Comparison of ENCODE assay signal across 13 cellular contexts in genomic region chr14:105275267-105275946, GRCh38. TPM values are rescaled to one million over a fixed set of nuclear protein-coding genes. Genes with fewer than 3 reads are reported as not detected.
DNase-seq lines count a peak whose midpoint lies in the region; ATAC-seq and TF ChIP-seq lines count a peak whose summit lies in the region.
"Had no signal": no experiment of that assay in that cellular context is flagged by ENCODE, and none has a peak within 500 bp of the region (broad histone marks: within the 10 kb centered on the region; RNA-seq: fewer than 3 reads in every experiment).

No MANE protein-coding gene starts in this region.

- H2AFZ ChIP-seq in H9 (ENCODE audit: low read length) (no peak overlapping the region), OCI-LY7 (ENCODE audit: low read length) (no peak overlapping the region)

- no peak overlapping the region for H3K9ac ChIP-seq in H9 (ENCODE audit: extremely low read depth, insufficient read length, low read length)

- H3K27me3 Mint-ChIP-seq in H9 (ENCODE audit: low read depth) = no peaks in the 10 kb centered on the region
- H3K27me3 Mint-ChIP-seq in immature natural killer cell (ENCODE audit: low read depth in 3 of 3) = peaks cover 0 to 14% (median under 1%) of the 10 kb centered on the region in 3 donors
- H3K27me3 Mint-ChIP-seq: dendritic cell treated with granulocyte-macrophage colony-stimulating factor and Interleukin-4, amounts not matched to agents 40 ng/mL and 50 ng/mL, for 4 days had no signal

- H3K79me2 ChIP-seq in H9 (ENCODE audit: insufficient read depth, low read length) (no peaks in the 10 kb centered on the region), OCI-LY7 (ENCODE audit: insufficient read depth, low read depth, low read length) (no peaks in the 10 kb centered on the region)

- H2BK20ac ChIP-seq in H9 (ENCODE audit: low read depth, low read length, poor library complexity, severe bottlenecking) = no peak overlapping the region

- H3K27ac ChIP-seq in H9 (ENCODE audit: insufficient read length, low read depth, low read length) (no peak overlapping the region), OCI-LY7 (ENCODE audit: low read depth, low read length, poor library complexity, severe bottlenecking) (no peak overlapping the region)

- H2BK15ac ChIP-seq in H9 (ENCODE audit: low read depth, low read length) = no peak overlapping the region

- no peaks in the 10 kb centered on the region for H3K23me2 ChIP-seq in H9 (ENCODE audit: insufficient read length, low read depth, low read length, poor library complexity, severe bottlenecking)

- no peak overlapping the region for H2BK120ac ChIP-seq in H9 (ENCODE audit: low read depth, low read length, poor library complexity, severe bottlenecking)

- no peak overlapping the region for H4K91ac ChIP-seq in H9 (ENCODE audit: insufficient read length, low read depth, low read length)

- POLR2A ChIA-PET in OCI-LY7 (lab: Charles Lee) = interaction anchor here (0.6 kb wide), 1 partner anchor 10 kb away, joined by 7 read pairs; no protein-coding TSS in a partner anchor

- no peak for ATAC-seq in stimulated activated effector memory CD8-positive, alpha-beta T cell treated with anti-CD3 and anti-CD28 coated beads, Interleukin-12 subunit alpha, Interleukin-12 subunit beta, amount 100 ng/mL, for 72 hours
- ATAC-seq: mucosa of descending colon had no signal

- H3K4me2 ChIP-seq in H9 (ENCODE audit: insufficient read depth, insufficient read length, low read length) (no peak overlapping the region), OCI-LY7 (ENCODE audit: low read length) (no peak overlapping the region)

- H3K36me3 ChIP-seq in OCI-LY7 (ENCODE audit: insufficient read depth, low read length) = no peaks in the 10 kb centered on the region

- no CpG with 5 or more reads among the region's 16 CpGs for WGBS in H9 (ENCODE audit: extremely low coverage, insufficient read length, low lambda C conversion rate)

- H3K23ac ChIP-seq in H9 (ENCODE audit: insufficient read length, low read depth, low read length) = no peak overlapping the region

- H3K18ac ChIP-seq in H9 (ENCODE audit: insufficient read length, low read depth, low read length) = no peak overlapping the region

- H3K9me3 ChIP-seq in H9 (ENCODE audit: control insufficient read depth, low read depth, low read length) = no peaks in the 10 kb centered on the region
- H3K9me3 ChIP-seq in OCI-LY7 (ENCODE audit: low read length) = no peaks in the 10 kb centered on the region
- H3K9me3 ChIP-seq: mucosa of descending colon had no signal

- no peak overlapping the region for H2AK5ac ChIP-seq in H9 (ENCODE audit: insufficient read length, low read length)

- H3K36me3 Mint-ChIP-seq in H9 (ENCODE audit: insufficient read depth in 1 of 3, low read depth in 3 of 3) = no peaks in the 10 kb centered on the region; a peak in 1 of 7 replicates
- peaks cover 0 to 4% (median 0%) of the 10 kb centered on the region in 3 donors for H3K36me3 Mint-ChIP-seq in immature natural killer cell
- H3K36me3 Mint-ChIP-seq in stimulated activated effector memory CD8-positive, alpha-beta T cell treated with anti-CD3 and anti-CD28 coated beads, Interleukin-12 subunit alpha, Interleukin-12 subunit beta, amount 100 ng/mL, for 72 hours = no peaks in the 10 kb centered on the region

- peaks cover 0 to 4% of the 10 kb centered on the region in 2 experiments; a peak in 2 of 4 replicates for H3K4me1 Mint-ChIP-seq in H9
- peaks cover 14 to 20% of the 10 kb centered on the region in 2 donors for H3K4me1 Mint-ChIP-seq in immature natural killer cell
- H3K4me1 Mint-ChIP-seq in stimulated activated effector memory CD8-positive, alpha-beta T cell treated with anti-CD3 and anti-CD28 coated beads, Interleukin-12 subunit alpha, Interleukin-12 subunit beta, amount 100 ng/mL, for 72 hours = peaks cover 15% of the 10 kb centered on the region

- H2BK12ac ChIP-seq in H9 (ENCODE audit: insufficient read length, low read depth, low read length) = no peak overlapping the region

- no peak overlapping the region for H2BK5ac ChIP-seq in H9 (ENCODE audit: insufficient read length, low read length)

- no peaks in the 10 kb centered on the region for H3K4me1 ChIP-seq in H9 (ENCODE audit: insufficient read depth, low read length)
- H3K4me1 ChIP-seq in OCI-LY7 (ENCODE audit: insufficient read depth, low read length, poor library complexity, severe bottlenecking) = no peaks in the 10 kb centered on the region

- H4K8ac ChIP-seq in H9 (replicated peaks; ENCODE audit: insufficient read length, low read depth, low read length) = no peak overlapping the region

- peak overlapping the region in 2 of 3 experiments; percentile 61 to 78; a peak in 3 of 7 replicates for H3K27ac Mint-ChIP-seq in H9
- H3K27ac Mint-ChIP-seq in immature natural killer cell = peak overlapping the region; percentile 66 to 91 (median 85)
- H3K27ac Mint-ChIP-seq in stimulated activated effector memory CD8-positive, alpha-beta T cell treated with anti-CD3 and anti-CD28 coated beads, Interleukin-12 subunit alpha, Interleukin-12 subunit beta, amount 100 ng/mL, for 72 hours = peak overlapping the region; percentile 86
- H3K27ac Mint-ChIP-seq: dendritic cell treated with granulocyte-macrophage colony-stimulating factor and Interleukin-4, amounts not matched to agents 40 ng/mL and 50 ng/mL, for 4 days had no signal

- H3K4ac ChIP-seq in H9 (ENCODE audit: low read depth, low read length) = no peak overlapping the region

- CTCF ChIA-PET in OCI-LY7 (lab: Charles Lee; ENCODE audit: unreplicated experiment) = interaction anchor here (0.6 to 1.0 kb wide), 2 partner anchors 25 to 1146 kb away, joined by 3 read pairs; partner anchors contain the start of gene BRF1

- no peaks in the 10 kb centered on the region for H3K9me2 ChIP-seq in OCI-LY7 (ENCODE audit: insufficient read depth, low read length)

- intact Hi-C loops in OCI-LY7 (cut with micrococcal nuclease; ENCODE audit: unreplicated experiment) = no loop called here

- H4K20me1 ChIP-seq in H9 (ENCODE audit: control insufficient read depth, insufficient read depth, insufficient read length) (no peaks in the 10 kb centered on the region), OCI-LY7 (ENCODE audit: insufficient read depth, low read length) (peaks cover 4% of the 10 kb centered on the region; the same call in 1 of the 2 replicates)

- H3K4me3 ChIP-seq in astrocyte of the spinal cord (ENCODE audit: low read depth, low read length) = no peak overlapping the region
- H3K4me3 ChIP-seq in OCI-LY7 (ENCODE audit: low read depth, low read length, poor library complexity, severe bottlenecking) = no peak overlapping the region
- H3K4me3 ChIP-seq: mucosa of descending colon had no signal

- no TSS peak for BruUV-seq in OCI-LY7 (replicated peaks; lab: Mats Ljungman, UMichigan)

- no peak overlapping the region; a peak in 1 of 5 replicates for H3K4me3 Mint-ChIP-seq in H9
- H3K4me3 Mint-ChIP-seq in immature natural killer cell = peak overlapping the region in 2 of 5 donors; percentile 31 to 51
- no peak overlapping the region for H3K4me3 Mint-ChIP-seq in stimulated activated effector memory CD8-positive, alpha-beta T cell treated with anti-CD3 and anti-CD28 coated beads, Interleukin-12 subunit alpha, Interleukin-12 subunit beta, amount 100 ng/mL, for 72 hours
- H3K4me3 Mint-ChIP-seq: dendritic cell treated with granulocyte-macrophage colony-stimulating factor and Interleukin-4, amounts not matched to agents 40 ng/mL and 50 ng/mL, for 4 days had no signal

- DNase-seq in H9 (peak; percentile 21), astrocyte of the spinal cord (ENCODE audit: low read depth, low spot score) (peak; percentile 13), immature natural killer cell (no peak), NCI-H526 treated with DMSO at 0.1 percent for 48 hours (lab: John Stamatoyannopoulos, UW) (no peak), OCI-LY7 (ENCODE audit: low spot score) (no peak)
- DNase-seq in stimulated activated effector memory CD8-positive, alpha-beta T cell treated with anti-CD3 and anti-CD28 coated beads, Interleukin-12 subunit alpha, Interleukin-12 subunit beta, amount 100 ng/mL, for 72 hours (ENCODE audit: low spot score in 2 of 2) = no peak
- no peak for DNase-seq in effector CD8-positive, alpha-beta T cell (lab: John Stamatoyannopoulos, UW)
- DNase-seq in activated effector memory CD4-positive, alpha-beta T cell treated with anti-CD3 and anti-CD28 coated beads, Interleukin-2, amount 50 U/mL, for 16 hours = no peak
- DNase-seq: activated naive CD4-positive, alpha-beta T cell; DMS79 treated with DMSO at 0.1 percent for 48 hours; mucosa of descending colon; NCI-H1092 treated with DMSO at 0.1 percent for 48 hours had no signal

- in situ Hi-C loops in astrocyte of the spinal cord (cut with HindIII; ENCODE audit: low sequenced_read_pairs) = no loop called here

- H3K14ac ChIP-seq in H9 (ENCODE audit: insufficient read depth, low read length) = no peak overlapping the region

- no peaks in the 10 kb centered on the region for H3K27me3 ChIP-seq in H9 (ENCODE audit: insufficient read depth, low read length)

- no peak overlapping the region for H3T11ph ChIP-seq in H9 (ENCODE audit: low read length)

- H3K79me1 ChIP-seq in H9 (ENCODE audit: insufficient read depth, low read depth, low read length, poor library complexity, severe bottlenecking) = no peaks in the 10 kb centered on the region

- no peak overlapping the region for H3K56ac ChIP-seq in H9 (ENCODE audit: insufficient read length, low read depth, low read length)

- TF ChIP-seq CTCF in H9 (conservative IDR thresholded peaks at IDR 0.05) (no peak), astrocyte of the spinal cord (IDR thresholded peaks at IDR 0.05; ENCODE audit: low read depth, low read length) (no peak), OCI-LY7 (conservative IDR thresholded peaks at IDR 0.05; ENCODE audit: low read length) (no peak)

- H3K9me3 Mint-ChIP-seq in H9 (no peaks in the 10 kb centered on the region), immature natural killer cell (no peaks in the 10 kb centered on the region)
- H3K9me3 Mint-ChIP-seq in stimulated activated effector memory CD8-positive, alpha-beta T cell treated with anti-CD3 and anti-CD28 coated beads, Interleukin-12 subunit alpha, Interleukin-12 subunit beta, amount 100 ng/mL, for 72 hours = no peaks in the 10 kb centered on the region
- H3K9me3 Mint-ChIP-seq: dendritic cell treated with granulocyte-macrophage colony-stimulating factor and Interleukin-4, amounts not matched to agents 40 ng/mL and 50 ng/mL, for 4 days had no signal

- no peak overlapping the region for H4K5ac ChIP-seq in H9 (ENCODE audit: insufficient read length, low read depth, low read length)

RNA-seq across cellular contexts. Expression of gene BRF1, which starts 25.4 kb away (rescaled TPM):
- 27.0 and 28.3 TPM in 2 replicates for total RNA-seq in H9 (2021)
- polyA plus RNA-seq in immature natural killer cell = 10 to 100 TPM in 1 of 3 donors, 1 to 10 TPM in 2; 2.9 to 11.0 (median 8.0) TPM
- 23.7 and 25.5 TPM in 2 replicates for total RNA-seq in OCI-LY7 (2014; rRNA removed; shearing (Covaris generic))
- total RNA-seq in OCI-LY7 (2022) = 26.4 and 27.0 TPM in 2 replicates

RNA-seq across cellular contexts. Expression of gene BTBD6, which starts 27.1 kb away (rescaled TPM):
- total RNA-seq in H9 (2021) = 22.9 and 23.3 TPM in 2 replicates
- 10 to 100 TPM in 2 of 3 donors, 1 to 10 TPM in 1; 3.7 to 13.3 (median 13.1) TPM for polyA plus RNA-seq in immature natural killer cell
- 27.9 and 30.0 TPM in 2 replicates for total RNA-seq in OCI-LY7 (2014; rRNA removed; shearing (Covaris generic))
- total RNA-seq in OCI-LY7 (2022) = 5.7 and 6.9 TPM in 2 replicates

RNA-seq across cellular contexts. Expression of gene PACS2, which starts 39.1 kb away (rescaled TPM):
- 63.5 and 72.5 TPM in 2 replicates for total RNA-seq in H9 (2021)
- polyA plus RNA-seq in immature natural killer cell = 1 to 10 TPM; 2.0 to 3.3 (median 2.7) TPM
- total RNA-seq in OCI-LY7 (2014; rRNA removed; shearing (Covaris generic)) = 35.3 and 46.9 TPM in 2 replicates
- 45.4 and 47.3 TPM in 2 replicates for total RNA-seq in OCI-LY7 (2022)

Comparison
In these comparisons a context has a peak if more than half of its experiments do, and no peak if none do; other contexts are left out.
1. DNase-seq: peak in H9 (single experiment) and astrocyte of the spinal cord (single experiment); none in immature natural killer cell (0 of 3), stimulated activated effector memory CD8-positive, alpha-beta T cell treated with anti-CD3 and anti-CD28 coated beads, Interleukin-12 subunit alpha, Interleukin-12 subunit beta, amount 100 ng/mL, for 72 hours (0 of 2), effector CD8-positive, alpha-beta T cell (single experiment), NCI-H526 treated with DMSO at 0.1 percent for 48 hours (single experiment), OCI-LY7 (single experiment) and activated effector memory CD4-positive, alpha-beta T cell treated with anti-CD3 and anti-CD28 coated beads, Interleukin-2, amount 50 U/mL, for 16 hours (single experiment).
2. Peak in every context shown above with its lines, with median percentiles within 50 percentile points of each other: H3K27ac Mint-ChIP-seq.